1 cellular context compared by ENCODE assay signal in genomic region chr13:92842145-92842544, GRCh38.
A peak's percentile ranks its signal among the peaks of the same experiment; 100 is the strongest.
TF ChIP-seq lines count a peak whose summit lies in the region.

No MANE protein-coding gene starts in this region.

TF ChIP-seq in SK-N-SH, 30 proteins besides CTCF, POLR2A, EP300 and RAD21 (continued from another document):
- TF ChIP-seq, protein P1, sequence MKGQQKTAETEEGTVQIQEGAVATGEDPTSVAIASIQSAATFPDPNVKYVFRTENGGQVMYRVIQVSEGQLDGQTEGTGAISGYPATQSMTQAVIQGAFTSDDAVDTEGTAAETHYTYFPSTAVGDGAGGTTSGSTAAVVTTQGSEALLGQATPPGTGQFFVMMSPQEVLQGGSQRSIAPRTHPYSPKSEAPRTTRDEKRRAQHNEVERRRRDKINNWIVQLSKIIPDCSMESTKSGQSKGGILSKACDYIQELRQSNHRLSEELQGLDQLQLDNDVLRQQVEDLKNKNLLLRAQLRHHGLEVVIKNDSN (IDR thresholded peaks at IDR 0.05; ENCODE audit: borderline replicate concordance, low read depth) = no peak
- TF ChIP-seq, protein P2, sequence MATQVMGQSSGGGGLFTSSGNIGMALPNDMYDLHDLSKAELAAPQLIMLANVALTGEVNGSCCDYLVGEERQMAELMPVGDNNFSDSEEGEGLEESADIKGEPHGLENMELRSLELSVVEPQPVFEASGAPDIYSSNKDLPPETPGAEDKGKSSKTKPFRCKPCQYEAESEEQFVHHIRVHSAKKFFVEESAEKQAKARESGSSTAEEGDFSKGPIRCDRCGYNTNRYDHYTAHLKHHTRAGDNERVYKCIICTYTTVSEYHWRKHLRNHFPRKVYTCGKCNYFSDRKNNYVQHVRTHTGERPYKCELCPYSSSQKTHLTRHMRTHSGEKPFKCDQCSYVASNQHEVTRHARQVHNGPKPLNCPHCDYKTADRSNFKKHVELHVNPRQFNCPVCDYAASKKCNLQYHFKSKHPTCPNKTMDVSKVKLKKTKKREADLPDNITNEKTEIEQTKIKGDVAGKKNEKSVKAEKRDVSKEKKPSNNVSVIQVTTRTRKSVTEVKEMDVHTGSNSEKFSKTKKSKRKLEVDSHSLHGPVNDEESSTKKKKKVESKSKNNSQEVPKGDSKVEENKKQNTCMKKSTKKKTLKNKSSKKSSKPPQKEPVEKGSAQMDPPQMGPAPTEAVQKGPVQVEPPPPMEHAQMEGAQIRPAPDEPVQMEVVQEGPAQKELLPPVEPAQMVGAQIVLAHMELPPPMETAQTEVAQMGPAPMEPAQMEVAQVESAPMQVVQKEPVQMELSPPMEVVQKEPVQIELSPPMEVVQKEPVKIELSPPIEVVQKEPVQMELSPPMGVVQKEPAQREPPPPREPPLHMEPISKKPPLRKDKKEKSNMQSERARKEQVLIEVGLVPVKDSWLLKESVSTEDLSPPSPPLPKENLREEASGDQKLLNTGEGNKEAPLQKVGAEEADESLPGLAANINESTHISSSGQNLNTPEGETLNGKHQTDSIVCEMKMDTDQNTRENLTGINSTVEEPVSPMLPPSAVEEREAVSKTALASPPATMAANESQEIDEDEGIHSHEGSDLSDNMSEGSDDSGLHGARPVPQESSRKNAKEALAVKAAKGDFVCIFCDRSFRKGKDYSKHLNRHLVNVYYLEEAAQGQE (IDR thresholded peaks at IDR 0.05; ENCODE audit: low read depth, low read length) = no peak
- TF ChIP-seq MXI1 (IDR thresholded peaks at IDR 0.05; ENCODE audit: low read depth, low read length) (no peak), ZBTB33 (IDR thresholded peaks at IDR 0.05; ENCODE audit: borderline replicate concordance, low read depth) (no peak), FOXJ3 (CRISPR knock-in tag; IDR thresholded peaks at IDR 0.05) (no peak), PBX3 (IDR thresholded peaks at IDR 0.05) (peak; percentile 64), CHD2 (IDR thresholded peaks at IDR 0.05; ENCODE audit: low read length, partially characterized antibody) (no peak), YY1 (IDR thresholded peaks at IDR 0.05; ENCODE audit: low read depth) (no peak), RCOR1 (IDR thresholded peaks at IDR 0.05; ENCODE audit: low read length) (no peak), EZH2phosphoT487 (IDR thresholded peaks at IDR 0.05; ENCODE audit: borderline replicate concordance, low read depth) (no peak), FOXM1 (IDR thresholded peaks at IDR 0.05; ENCODE audit: low read depth) (no peak), TAF1 (IDR thresholded peaks at IDR 0.05; ENCODE audit: borderline replicate concordance, low read depth, low read length) (no peak), NFIC (IDR thresholded peaks at IDR 0.05; ENCODE audit: borderline replicate concordance) (peak; percentile 94), IRF3 (IDR thresholded peaks at IDR 0.05; ENCODE audit: low read depth, low read length) (no peak)
- TF ChIP-seq, protein P3, sequence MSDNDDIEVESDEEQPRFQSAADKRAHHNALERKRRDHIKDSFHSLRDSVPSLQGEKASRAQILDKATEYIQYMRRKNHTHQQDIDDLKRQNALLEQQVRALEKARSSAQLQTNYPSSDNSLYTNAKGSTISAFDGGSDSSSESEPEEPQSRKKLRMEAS (IDR thresholded peaks at IDR 0.05; ENCODE audit: low read depth) = peak; percentile 61
